8 cellular contexts compared by ENCODE assay signal in genomic region chr6:166950892-166951669, GRCh38. TPM values are rescaled to one million over a fixed set of nuclear protein-coding genes. Genes with fewer than 3 reads are reported as not detected.
DNase-seq lines count a peak whose midpoint lies in the region; TF ChIP-seq lines count a peak whose summit lies in the region.
"Not testable (repeated sequence)": the region's sequence is repeated elsewhere in the genome, so short reads cannot be mapped to it uniquely, and the experiment has no call there.

No MANE protein-coding gene starts in this region.

- H3K27ac ChIP-seq in Karpas-422 (ENCODE audit: low read length) = peak overlapping the region; percentile 40; the same call in 1 of the 2 replicates
- not testable (repeated sequence) for H3K27ac ChIP-seq in RWPE1; neural cell (ENCODE audit: low read length)

- H3K4me2 ChIP-seq in Karpas-422 (ENCODE audit: low read depth, low read length, poor library complexity, severe bottlenecking) = peak overlapping the region; percentile 61
- not testable (repeated sequence) for H3K4me2 ChIP-seq in neural cell (ENCODE audit: low read length)

- peaks cover 29% of the 10 kb centered on the region for H3K36me3 ChIP-seq in HAP-1 (replicated peaks)
- H3K36me3 ChIP-seq in Karpas-422 (ENCODE audit: insufficient read depth, low read length); neural cell (ENCODE audit: insufficient read depth, low read length): not testable (repeated sequence)

- peaks cover 23% of the 10 kb centered on the region for H3K4me1 ChIP-seq in HAP-1
- peaks cover 42% of the 10 kb centered on the region for H3K4me1 ChIP-seq in Karpas-422 (ENCODE audit: low read length)

- TF ChIP-seq CTCF in GM12864 (IDR thresholded peaks at IDR 0.05; ENCODE audit: low read depth, low read length, missing control alignments) = peak; percentile 74
- peak; percentile 70 for TF ChIP-seq CTCF in RWPE1 (conservative IDR thresholded peaks at IDR 0.05; ENCODE audit: low read depth)
- TF ChIP-seq CTCF in fibroblast of mammary gland (conservative IDR thresholded peaks at IDR 0.05; ENCODE audit: control insufficient read depth, insufficient read depth, low read depth, low read length) = peak; percentile 61
- peak; percentile 61 for TF ChIP-seq CTCF in neural cell (IDR thresholded peaks at IDR 0.05; ENCODE audit: poor library complexity, severe bottlenecking)

- DNase-seq in GM12864 (ENCODE audit: low read depth) = peak; percentile 99
- DNase-seq in HAP-1 (ENCODE audit: low spot score in 2 of 2) = peak; percentile 63 to 84
- peak; percentile 84 for DNase-seq in Karpas-422
- DNase-seq in RWPE1 (ENCODE audit: low spot score) = not testable (repeated sequence)
- DNase-seq in activated T-helper 1 cell treated with anti-CD3 and anti-CD28 coated beads, Interleukin-2, amount 50 U/mL, for 16 hours (ENCODE audit: low read depth in 1 of 2, low spot score in 1 of 2) = peak; percentile 27 to 62
- DNase-seq in fibroblast of mammary gland (ENCODE audit: low read depth) = peak; percentile 65
- DNase-seq in superior temporal gyrus (ENCODE audit: extremely low spot score) = peak; percentile 73

- H3K9ac ChIP-seq in Karpas-422 (ENCODE audit: low read length) = peak overlapping the region; percentile 21; the same call in 1 of the 2 replicates
- not testable (repeated sequence) for H3K9ac ChIP-seq in neural cell (ENCODE audit: low read length)

- POLR2A ChIA-PET in RWPE1 (lab: Yijun Ruan, JAX; ENCODE audit: low non-redundant PET) = not testable (repeated sequence)

- not testable (repeated sequence) for TF ChIP-seq EP300 in neural cell (conservative IDR thresholded peaks at IDR 0.05; ENCODE audit: poor library complexity, severe bottlenecking)

- H3K9me3 ChIP-seq in HAP-1; Karpas-422 (ENCODE audit: low read length); neural cell (ENCODE audit: low read length): not testable (repeated sequence)

- H3K79me2 ChIP-seq in Karpas-422 (ENCODE audit: low read length) = peaks cover 28% of the 10 kb centered on the region
- H3K79me2 ChIP-seq in neural cell (replicated peaks; ENCODE audit: insufficient read depth, low read length) = not testable (repeated sequence)

- H3K27me3 ChIP-seq in HAP-1 (ENCODE audit: low read depth); Karpas-422 (ENCODE audit: low read length); neural cell (ENCODE audit: insufficient read depth, low read depth, low read length): not testable (repeated sequence)

- TF ChIP-seq RAD21 in neural cell (conservative IDR thresholded peaks at IDR 0.05) = peak; percentile 62

- CTCF ChIA-PET in RWPE1 (lab: Yijun Ruan, JAX) = interaction anchor here (0.6 to 2.4 kb wide), 13 partner anchors 9 to 231 kb away, joined by 3 to 12 read pairs (median 4); no protein-coding TSS in a partner anchor

- H4K20me1 ChIP-seq in Karpas-422 (ENCODE audit: insufficient read depth, low read depth, low read length); neural cell (ENCODE audit: insufficient read depth): not testable (repeated sequence)

- not testable (repeated sequence) for H3F3A ChIP-seq in neural cell (ENCODE audit: insufficient read depth, low read length, poor library complexity, severe bottlenecking)

- in situ Hi-C loops in HAP-1 (cut with MboI; ENCODE audit: low sequenced_read_pairs) = loop anchor here (10.0 kb wide), 1 partner anchor 166 kb away; no protein-coding TSS in a partner anchor

- H3K4me3 ChIP-seq in GM12864 (ENCODE audit: low read depth, low read length) = peak overlapping the region; percentile 39
- not testable (repeated sequence) for H3K4me3 ChIP-seq in HAP-1; fibroblast of mammary gland (ENCODE audit: control insufficient read depth, low read depth, low read length); neural cell (ENCODE audit: low read length)
- peak overlapping the region; percentile 47; the same call in 1 of the 2 replicates for H3K4me3 ChIP-seq in Karpas-422 (ENCODE audit: low read length)

- peak overlapping the region; percentile 65; the same call in 1 of the 2 replicates for H2AFZ ChIP-seq in Karpas-422 (ENCODE audit: low read length)
- H2AFZ ChIP-seq in neural cell (ENCODE audit: low read depth, low read length) = not testable (repeated sequence)

- not testable (repeated sequence) for H3K9me2 ChIP-seq in Karpas-422 (replicated peaks; ENCODE audit: insufficient read depth, low read length); neural cell (ENCODE audit: insufficient read depth, low read length)

TF ChIP-seq in neural cell, 6 proteins besides CTCF, POLR2A, EP300 and RAD21:
- TF ChIP-seq SMC3 (conservative IDR thresholded peaks at IDR 0.05; ENCODE audit: poor library complexity) = peak; percentile 66

RNA-seq across cellular contexts. Expression of gene RNASET2, which starts 5.3 kb away (rescaled TPM):
- 147 and 246 TPM in 2 replicates for total RNA-seq in Karpas-422 (2014; rRNA removed; shearing (Covaris generic); ENCODE audit: low replicate concordance)
- polyA plus RNA-seq in neural cell = 68.3 and 73.9 TPM in 2 replicates
- 31.1 and 37.5 TPM in 2 replicates for polyA minus RNA-seq in neural cell

RNA-seq across cellular contexts. Expression of gene CEP43, which starts 48.1 kb away (rescaled TPM):
- total RNA-seq in Karpas-422 (2014; rRNA removed; shearing (Covaris generic); ENCODE audit: low replicate concordance) = 18.5 and 19.5 TPM in 2 replicates
- 68.1 and 78.2 TPM in 2 replicates for polyA plus RNA-seq in neural cell
- 45.5 and 47.0 TPM in 2 replicates for polyA minus RNA-seq in neural cell
